ENCODE assay signal across 22 cellular contexts in the genomic region with DNA sequence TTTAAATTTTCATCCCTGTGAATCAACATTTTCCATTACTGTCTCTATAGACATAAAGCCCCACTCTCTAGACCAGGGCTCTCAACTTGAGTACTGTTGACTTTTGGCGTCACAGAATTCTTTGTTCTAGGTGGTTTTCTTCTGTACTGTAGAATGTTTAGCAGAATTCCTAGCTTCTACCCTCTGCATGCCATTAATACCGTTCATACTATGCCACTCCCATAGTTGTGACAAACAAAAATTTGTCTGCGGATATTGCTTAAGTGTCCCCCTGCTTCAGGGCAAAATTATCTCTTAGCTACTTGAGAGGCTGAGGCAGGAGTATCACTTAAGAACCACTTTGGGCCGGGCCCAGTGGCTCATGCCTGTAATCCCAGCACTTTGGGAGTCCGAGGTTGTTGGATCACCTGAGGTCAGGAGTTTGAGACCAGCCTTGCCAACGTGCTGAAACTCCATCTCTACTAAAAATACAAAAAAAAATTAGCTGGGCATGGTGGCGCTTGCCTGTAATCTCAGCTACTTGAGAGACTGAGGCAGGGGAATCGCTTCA. TPM values are rescaled to one million over a fixed set of nuclear protein-coding genes. Genes with fewer than 3 reads are reported as not detected.
A peak's percentile ranks its signal among the peaks of the same experiment; 100 is the strongest.
DNase-seq lines count a peak whose midpoint lies in the region; ATAC-seq, FAIRE-seq and TF ChIP-seq lines count a peak whose summit lies in the region.
"Had no signal": no experiment of that assay in that cellular context is flagged by ENCODE, and none has a peak within 500 bp of the region (broad histone marks: within the 10 kb centered on the region; RNA-seq: fewer than 3 reads in every experiment).

No MANE protein-coding gene starts in this region.

- peak; percentile 82 for ATAC-seq in lung (ENCODE audit: insufficient read depth, low FRiP score)

- intact Hi-C loops in left ventricle myocardium inferior (cut with micrococcal nuclease): no loop called here

- H3K9me3 ChIP-seq in lung (ENCODE audit: control insufficient read depth in 2 of 2, insufficient read depth in 1 of 2, low read length in 1 of 2): peaks cover 0 to 11% of the 10 kb centered on the region in 2 donors
- H3K9me3 ChIP-seq in left ventricle myocardium inferior (replicated peaks): peaks cover 48% of the 10 kb centered on the region
- H3K9me3 ChIP-seq: HAP-1 had no signal

- no peaks in the 10 kb centered on the region for H3K27me3 Mint-ChIP-seq in type B pancreatic cell
- H3K27me3 Mint-ChIP-seq: CD4-positive, alpha-beta memory T cell had no signal

- FAIRE-seq in urothelium cell line (lab: Jason Lieb, UNC): peak; percentile 52
- FAIRE-seq: G401.6, GM12892, H54 had no signal

- H3K4me1 ChIP-seq in lung (ENCODE audit: control insufficient read depth in 2 of 2, insufficient read depth in 2 of 2, low read length in 2 of 2): no peaks in the 10 kb centered on the region
- H3K4me1 ChIP-seq in left ventricle myocardium inferior: no peaks in the 10 kb centered on the region
- H3K4me1 ChIP-seq: HAP-1 had no signal

- H3K4me3 ChIP-seq in lung (no peak overlapping the region), left ventricle myocardium inferior (no peak overlapping the region)
- H3K4me3 ChIP-seq: GM23248, HAP-1 had no signal

- 65 to 86% methylated on average over 8 of the region's 8 CpGs for WGBS in lung, 2 donors

- H3K4me1 Mint-ChIP-seq in type B pancreatic cell (ENCODE audit: unreplicated experiment): no peaks in the 10 kb centered on the region
- H3K4me1 Mint-ChIP-seq: CD4-positive, alpha-beta memory T cell had no signal

- H3K36me3 Mint-ChIP-seq in type B pancreatic cell: no peaks in the 10 kb centered on the region
- H3K36me3 Mint-ChIP-seq: CD4-positive, alpha-beta memory T cell had no signal

- DNase-seq in islet precursor cell: peak; percentile 58
- peak; percentile 55 for DNase-seq in lung (ENCODE audit: low spot score)
- DNase-seq in type B pancreatic cell (ENCODE audit: extremely low spot score, unreplicated experiment): no peak
- no peak for DNase-seq in urothelium cell line (ENCODE audit: low spot score)
- DNase-seq in DMS 273 (lab: John Stamatoyannopoulos, UW; ENCODE audit: unreplicated experiment): no peak
- no peak for DNase-seq in dermis blood vessel endothelial cell
- no peak for DNase-seq in left ventricle myocardium inferior
- no peak for DNase-seq in dedifferentiated amniotic fluid mesenchymal stem cell (ENCODE audit: extremely low spot score)
- DNase-seq: C1 segment of cervical spinal cord; Calu3; CD4-positive, alpha-beta memory T cell; COR-L47; DMS153; DND-41; GM23248; HFFc6 had no signal

- H3K36me3 ChIP-seq in lung (ENCODE audit: control insufficient read depth in 2 of 2, insufficient read depth in 2 of 2, low read length in 2 of 2) (no peaks in the 10 kb centered on the region), left ventricle myocardium inferior (no peaks in the 10 kb centered on the region)
- H3K36me3 ChIP-seq: HAP-1 had no signal

- H3K27me3 ChIP-seq in lung (ENCODE audit: control insufficient read depth, insufficient read depth): no peaks in the 10 kb centered on the region
- no peaks in the 10 kb centered on the region for H3K27me3 ChIP-seq in left ventricle myocardium inferior (ENCODE audit: low read depth)

- no peaks in the 10 kb centered on the region for H3K9me3 Mint-ChIP-seq in type B pancreatic cell

- H3K27ac ChIP-seq in lung (ENCODE audit: low read depth in 1 of 2, low read length in 1 of 2) (no peak overlapping the region), left ventricle myocardium inferior (replicated peaks) (no peak overlapping the region)
- H3K27ac ChIP-seq: GM23248 had no signal

- no peak for TF ChIP-seq CTCF in lung (IDR thresholded peaks at IDR 0.05; ENCODE audit: control extremely low read depth, extremely low read depth)
- TF ChIP-seq CTCF in type B pancreatic cell (conservative IDR thresholded peaks at IDR 0.05): no peak
- TF ChIP-seq CTCF in left ventricle myocardium inferior (IDR thresholded peaks at IDR 0.05; ENCODE audit: borderline replicate concordance): no peak

- peak overlapping the region; percentile 67 for H3K27ac Mint-ChIP-seq in type B pancreatic cell
- H3K27ac Mint-ChIP-seq: CD4-positive, alpha-beta memory T cell; HFFc6 had no signal

- no peak overlapping the region for H3K4me3 Mint-ChIP-seq in type B pancreatic cell
- H3K4me3 Mint-ChIP-seq: CD4-positive, alpha-beta memory T cell; HFFc6 had no signal

RNA-seq across cellular contexts. Expression of a gene that starts 57.3 kb away (rescaled TPM):
- total RNA-seq in lung (1 to 10 TPM; 1.1 to 2.0 TPM), type B pancreatic cell (ENCODE audit: low replicate concordance) (1.0 and 6.1 TPM in 2 replicates), dermis blood vessel endothelial cell (3.2 and 7.4 TPM in 2 replicates), left ventricle myocardium inferior (0.11 TPM)
- under 1 TPM; 0.49 to 0.61 TPM for polyA plus RNA-seq in lung
- total RNA-seq: A673; CD4-positive, alpha-beta memory T cell; GM23248; HFFc6 had no signal
- polyA plus RNA-seq: BJ; CD4-positive, alpha-beta memory T cell; GM23248 had no signal

Comparison
In these comparisons a context has a peak if more than half of its experiments do, and no peak if none do; other contexts are left out.
1. DNase-seq: peak in islet precursor cell (single experiment) and lung (single experiment); none in type B pancreatic cell (single experiment), urothelium cell line (single experiment), DMS 273 (single experiment), dermis blood vessel endothelial cell (single experiment), left ventricle myocardium inferior (single experiment) and dedifferentiated amniotic fluid mesenchymal stem cell (single experiment).